Comparison of ENCODE assay signal across 1 cellular context in the genomic region with DNA sequence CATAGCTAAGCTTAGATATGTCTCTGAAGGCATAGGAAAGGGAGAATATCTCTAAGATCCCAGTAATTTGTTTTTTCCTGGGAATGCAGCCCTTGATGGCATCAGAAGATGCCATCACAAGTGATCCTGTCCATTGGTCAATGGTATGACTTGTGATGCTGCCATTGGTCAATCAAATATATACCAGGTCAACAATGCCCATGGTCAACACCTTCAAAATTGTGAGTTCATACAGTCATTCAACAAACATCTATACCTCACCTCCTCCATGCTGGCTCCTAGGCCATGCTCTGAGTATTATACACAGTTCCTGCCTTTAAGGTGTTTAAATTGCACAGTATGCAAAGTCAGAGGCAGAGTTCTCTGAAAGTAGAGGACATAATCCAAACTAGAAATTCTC.
TF ChIP-seq lines count a peak whose summit lies in the region.

No MANE protein-coding gene starts in this region.

TF ChIP-seq in K562, 482 proteins besides CTCF, POLR2A, EP300 and RAD21:
- TF ChIP-seq ZNF311 (CRISPR knock-in tag; IDR thresholded peaks at IDR 0.05) (no peak), RUNX1 (IDR thresholded peaks at IDR 0.05; ENCODE audit: low read depth) (no peak), ZNF3 (CRISPR knock-in tag; IDR thresholded peaks at IDR 0.05) (peak; percentile 79), KLF13 (tag; IDR thresholded peaks at IDR 0.05; ENCODE audit: borderline replicate concordance, low read depth) (no peak), ZFP36 (IDR thresholded peaks at IDR 0.05; ENCODE audit: low read depth, low read length, partially characterized antibody) (peak; percentile 84), FOS (IDR thresholded peaks at IDR 0.05; ENCODE audit: extremely low read depth, insufficient read length) (no peak), RBM25 (IDR thresholded peaks at IDR 0.05; ENCODE audit: low read depth, low read length, severe bottlenecking) (peak; percentile 25)
- TF ChIP-seq, protein P1, sequence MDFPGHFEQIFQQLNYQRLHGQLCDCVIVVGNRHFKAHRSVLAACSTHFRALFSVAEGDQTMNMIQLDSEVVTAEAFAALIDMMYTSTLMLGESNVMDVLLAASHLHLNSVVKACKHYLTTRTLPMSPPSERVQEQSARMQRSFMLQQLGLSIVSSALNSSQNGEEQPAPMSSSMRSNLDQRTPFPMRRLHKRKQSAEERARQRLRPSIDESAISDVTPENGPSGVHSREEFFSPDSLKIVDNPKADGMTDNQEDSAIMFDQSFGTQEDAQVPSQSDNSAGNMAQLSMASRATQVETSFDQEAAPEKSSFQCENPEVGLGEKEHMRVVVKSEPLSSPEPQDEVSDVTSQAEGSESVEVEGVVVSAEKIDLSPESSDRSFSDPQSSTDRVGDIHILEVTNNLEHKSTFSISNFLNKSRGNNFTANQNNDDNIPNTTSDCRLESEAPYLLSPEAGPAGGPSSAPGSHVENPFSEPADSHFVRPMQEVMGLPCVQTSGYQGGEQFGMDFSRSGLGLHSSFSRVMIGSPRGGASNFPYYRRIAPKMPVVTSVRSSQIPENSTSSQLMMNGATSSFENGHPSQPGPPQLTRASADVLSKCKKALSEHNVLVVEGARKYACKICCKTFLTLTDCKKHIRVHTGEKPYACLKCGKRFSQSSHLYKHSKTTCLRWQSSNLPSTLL (IDR thresholded peaks at IDR 0.05) = no peak
- TF ChIP-seq, protein P2, sequence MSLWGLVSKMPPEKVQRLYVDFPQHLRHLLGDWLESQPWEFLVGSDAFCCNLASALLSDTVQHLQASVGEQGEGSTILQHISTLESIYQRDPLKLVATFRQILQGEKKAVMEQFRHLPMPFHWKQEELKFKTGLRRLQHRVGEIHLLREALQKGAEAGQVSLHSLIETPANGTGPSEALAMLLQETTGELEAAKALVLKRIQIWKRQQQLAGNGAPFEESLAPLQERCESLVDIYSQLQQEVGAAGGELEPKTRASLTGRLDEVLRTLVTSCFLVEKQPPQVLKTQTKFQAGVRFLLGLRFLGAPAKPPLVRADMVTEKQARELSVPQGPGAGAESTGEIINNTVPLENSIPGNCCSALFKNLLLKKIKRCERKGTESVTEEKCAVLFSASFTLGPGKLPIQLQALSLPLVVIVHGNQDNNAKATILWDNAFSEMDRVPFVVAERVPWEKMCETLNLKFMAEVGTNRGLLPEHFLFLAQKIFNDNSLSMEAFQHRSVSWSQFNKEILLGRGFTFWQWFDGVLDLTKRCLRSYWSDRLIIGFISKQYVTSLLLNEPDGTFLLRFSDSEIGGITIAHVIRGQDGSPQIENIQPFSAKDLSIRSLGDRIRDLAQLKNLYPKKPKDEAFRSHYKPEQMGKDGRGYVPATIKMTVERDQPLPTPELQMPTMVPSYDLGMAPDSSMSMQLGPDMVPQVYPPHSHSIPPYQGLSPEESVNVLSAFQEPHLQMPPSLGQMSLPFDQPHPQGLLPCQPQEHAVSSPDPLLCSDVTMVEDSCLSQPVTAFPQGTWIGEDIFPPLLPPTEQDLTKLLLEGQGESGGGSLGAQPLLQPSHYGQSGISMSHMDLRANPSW (CRISPR knock-in tag; IDR thresholded peaks at IDR 0.05) = no peak
- TF ChIP-seq, protein P3, sequence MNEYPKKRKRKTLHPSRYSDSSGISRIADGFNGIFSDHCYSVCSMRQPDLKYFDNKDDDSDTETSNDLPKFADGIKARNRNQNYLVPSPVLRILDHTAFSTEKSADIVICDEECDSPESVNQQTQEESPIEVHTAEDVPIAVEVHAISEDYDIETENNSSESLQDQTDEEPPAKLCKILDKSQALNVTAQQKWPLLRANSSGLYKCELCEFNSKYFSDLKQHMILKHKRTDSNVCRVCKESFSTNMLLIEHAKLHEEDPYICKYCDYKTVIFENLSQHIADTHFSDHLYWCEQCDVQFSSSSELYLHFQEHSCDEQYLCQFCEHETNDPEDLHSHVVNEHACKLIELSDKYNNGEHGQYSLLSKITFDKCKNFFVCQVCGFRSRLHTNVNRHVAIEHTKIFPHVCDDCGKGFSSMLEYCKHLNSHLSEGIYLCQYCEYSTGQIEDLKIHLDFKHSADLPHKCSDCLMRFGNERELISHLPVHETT (CRISPR knock-in tag; conservative IDR thresholded peaks at IDR 0.05 in 1 of 2, IDR thresholded peaks at IDR 0.05 in 1 of 2) = no peak
- TF ChIP-seq, protein P4, sequence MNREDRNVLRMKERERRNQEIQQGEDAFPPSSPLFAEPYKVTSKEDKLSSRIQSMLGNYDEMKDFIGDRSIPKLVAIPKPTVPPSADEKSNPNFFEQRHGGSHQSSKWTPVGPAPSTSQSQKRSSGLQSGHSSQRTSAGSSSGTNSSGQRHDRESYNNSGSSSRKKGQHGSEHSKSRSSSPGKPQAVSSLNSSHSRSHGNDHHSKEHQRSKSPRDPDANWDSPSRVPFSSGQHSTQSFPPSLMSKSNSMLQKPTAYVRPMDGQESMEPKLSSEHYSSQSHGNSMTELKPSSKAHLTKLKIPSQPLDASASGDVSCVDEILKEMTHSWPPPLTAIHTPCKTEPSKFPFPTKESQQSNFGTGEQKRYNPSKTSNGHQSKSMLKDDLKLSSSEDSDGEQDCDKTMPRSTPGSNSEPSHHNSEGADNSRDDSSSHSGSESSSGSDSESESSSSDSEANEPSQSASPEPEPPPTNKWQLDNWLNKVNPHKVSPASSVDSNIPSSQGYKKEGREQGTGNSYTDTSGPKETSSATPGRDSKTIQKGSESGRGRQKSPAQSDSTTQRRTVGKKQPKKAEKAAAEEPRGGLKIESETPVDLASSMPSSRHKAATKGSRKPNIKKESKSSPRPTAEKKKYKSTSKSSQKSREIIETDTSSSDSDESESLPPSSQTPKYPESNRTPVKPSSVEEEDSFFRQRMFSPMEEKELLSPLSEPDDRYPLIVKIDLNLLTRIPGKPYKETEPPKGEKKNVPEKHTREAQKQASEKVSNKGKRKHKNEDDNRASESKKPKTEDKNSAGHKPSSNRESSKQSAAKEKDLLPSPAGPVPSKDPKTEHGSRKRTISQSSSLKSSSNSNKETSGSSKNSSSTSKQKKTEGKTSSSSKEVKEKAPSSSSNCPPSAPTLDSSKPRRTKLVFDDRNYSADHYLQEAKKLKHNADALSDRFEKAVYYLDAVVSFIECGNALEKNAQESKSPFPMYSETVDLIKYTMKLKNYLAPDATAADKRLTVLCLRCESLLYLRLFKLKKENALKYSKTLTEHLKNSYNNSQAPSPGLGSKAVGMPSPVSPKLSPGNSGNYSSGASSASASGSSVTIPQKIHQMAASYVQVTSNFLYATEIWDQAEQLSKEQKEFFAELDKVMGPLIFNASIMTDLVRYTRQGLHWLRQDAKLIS (CRISPR knock-in tag; IDR thresholded peaks at IDR 0.05) = no peak
- TF ChIP-seq, protein P5, sequence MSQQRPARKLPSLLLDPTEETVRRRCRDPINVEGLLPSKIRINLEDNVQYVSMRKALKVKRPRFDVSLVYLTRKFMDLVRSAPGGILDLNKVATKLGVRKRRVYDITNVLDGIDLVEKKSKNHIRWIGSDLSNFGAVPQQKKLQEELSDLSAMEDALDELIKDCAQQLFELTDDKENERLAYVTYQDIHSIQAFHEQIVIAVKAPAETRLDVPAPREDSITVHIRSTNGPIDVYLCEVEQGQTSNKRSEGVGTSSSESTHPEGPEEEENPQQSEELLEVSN (IDR thresholded peaks at IDR 0.05; ENCODE audit: borderline replicate concordance in 1 of 2, extremely low read depth in 1 of 2, insufficient read depth in 1 of 2, insufficient read length in 1 of 2, low read depth in 1 of 2, low read length in 1 of 2, poor library complexity in 1 of 2, severe bottlenecking in 1 of 2) = no peak
- TF ChIP-seq, protein P6, sequence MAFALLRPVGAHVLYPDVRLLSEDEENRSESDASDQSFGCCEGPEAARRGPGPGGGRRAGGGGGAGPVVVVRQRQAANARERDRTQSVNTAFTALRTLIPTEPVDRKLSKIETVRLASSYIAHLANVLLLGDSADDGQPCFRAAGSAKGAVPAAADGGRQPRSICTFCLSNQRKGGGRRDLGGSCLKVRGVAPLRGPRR (CRISPR knock-in tag; IDR thresholded peaks at IDR 0.05) = no peak
- TF ChIP-seq, protein P7, sequence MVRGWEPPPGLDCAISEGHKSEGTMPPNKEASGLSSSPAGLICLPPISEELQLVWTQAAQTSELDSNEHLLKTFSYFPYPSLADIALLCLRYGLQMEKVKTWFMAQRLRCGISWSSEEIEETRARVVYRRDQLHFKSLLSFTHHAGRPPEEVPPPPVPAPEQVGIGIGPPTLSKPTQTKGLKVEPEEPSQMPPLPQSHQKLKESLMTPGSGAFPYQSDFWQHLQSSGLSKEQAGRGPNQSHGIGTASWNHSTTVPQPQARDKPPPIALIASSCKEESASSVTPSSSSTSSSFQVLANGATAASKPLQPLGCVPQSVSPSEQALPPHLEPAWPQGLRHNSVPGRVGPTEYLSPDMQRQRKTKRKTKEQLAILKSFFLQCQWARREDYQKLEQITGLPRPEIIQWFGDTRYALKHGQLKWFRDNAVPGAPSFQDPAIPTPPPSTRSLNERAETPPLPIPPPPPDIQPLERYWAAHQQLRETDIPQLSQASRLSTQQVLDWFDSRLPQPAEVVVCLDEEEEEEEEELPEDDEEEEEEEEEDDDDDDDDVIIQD (CRISPR knock-in tag; IDR thresholded peaks at IDR 0.05) = no peak
